Comparison of ENCODE assay signal across 18 cellular contexts in the genomic region with DNA sequence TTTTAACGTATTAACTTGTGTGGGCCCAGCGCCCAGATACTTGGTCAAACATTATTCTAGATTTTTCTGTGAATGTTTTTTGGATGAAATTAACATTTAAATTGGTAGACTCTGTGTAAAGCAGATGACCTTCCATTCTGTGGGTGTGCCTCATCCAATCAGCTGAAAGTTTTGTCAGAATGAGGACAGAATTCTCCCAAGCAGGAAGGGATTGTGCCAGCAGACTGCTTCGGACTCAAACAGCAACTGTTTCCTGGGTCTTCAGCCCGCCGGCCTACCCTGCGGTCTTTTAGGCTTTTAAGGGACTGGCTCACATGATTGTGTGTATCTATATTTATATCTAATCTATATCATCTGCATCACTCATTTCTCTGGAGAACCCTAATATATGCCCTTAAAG.
DNase-seq lines count a peak whose midpoint lies in the region; ATAC-seq, FAIRE-seq and TF ChIP-seq lines count a peak whose summit lies in the region.
"Had no signal": no experiment of that assay in that cellular context is flagged by ENCODE, and none has a peak within 500 bp of the region (broad histone marks: within the 10 kb centered on the region; RNA-seq: fewer than 3 reads in every experiment).

No MANE protein-coding gene starts in this region.

- H3K27ac Mint-ChIP-seq in osteocyte (ENCODE audit: unreplicated experiment) (peak overlapping the region; percentile 69), nephron progenitor cell (no peak overlapping the region), neural progenitor cell (no peak overlapping the region)
- H3K27ac Mint-ChIP-seq: CD14-positive monocyte had no signal

- H3K9me3 Mint-ChIP-seq in osteocyte (ENCODE audit: unreplicated experiment) (no peaks in the 10 kb centered on the region), nephron progenitor cell (no peaks in the 10 kb centered on the region), neural progenitor cell (no peaks in the 10 kb centered on the region)
- H3K9me3 Mint-ChIP-seq: CD14-positive monocyte had no signal

- H3K27ac ChIP-seq in SK-N-SH (ENCODE audit: low read depth in 2 of 2, low read length in 1 of 2) (peak overlapping the region in 1 of 2 experiments; percentile 55), heart left ventricle (peak overlapping the region in 7 of 12 donors; percentile 32 to 75 (median 57)), neural progenitor cell (no peak overlapping the region)
- H3K27ac ChIP-seq: 22Rv1 had no signal

- H3K4me1 Mint-ChIP-seq in osteocyte (ENCODE audit: unreplicated experiment) (peaks cover 85% of the 10 kb centered on the region), nephron progenitor cell (no peaks in the 10 kb centered on the region), neural progenitor cell (no peaks in the 10 kb centered on the region)
- H3K4me1 Mint-ChIP-seq: CD14-positive monocyte had no signal

- no peaks in the 10 kb centered on the region for H4K20me1 ChIP-seq in SK-N-SH (ENCODE audit: insufficient read depth)
- peaks cover 59% of the 10 kb centered on the region for H4K20me1 ChIP-seq in neural progenitor cell (ENCODE audit: low read depth)

- FAIRE-seq in GM12892 (lab: Jason Lieb, UNC), result no peak

- H3K27me3 ChIP-seq in SK-N-SH (ENCODE audit: insufficient read depth) (no peaks in the 10 kb centered on the region), heart left ventricle (no peaks in the 10 kb centered on the region), neural progenitor cell (no peaks in the 10 kb centered on the region)

- H3K36me3 Mint-ChIP-seq in osteocyte (ENCODE audit: unreplicated experiment) (peaks cover 31% of the 10 kb centered on the region), nephron progenitor cell (ENCODE audit: low read depth) (peaks cover 37% of the 10 kb centered on the region), neural progenitor cell (peaks cover 22% of the 10 kb centered on the region)
- H3K36me3 Mint-ChIP-seq: CD14-positive monocyte had no signal

- peaks cover 30 to 42% of the 10 kb centered on the region in 2 experiments for H3K36me3 ChIP-seq in SK-N-SH (replicated peaks in 1 of 2; ENCODE audit: control insufficient read depth in 1 of 2, insufficient read depth in 2 of 2, low read length in 1 of 2)
- no peaks in the 10 kb centered on the region for H3K36me3 ChIP-seq in heart left ventricle
- H3K36me3 ChIP-seq in neural progenitor cell, result peaks cover 4% of the 10 kb centered on the region

- H3K4me3 ChIP-seq in SK-N-SH (ENCODE audit: low read depth in 2 of 2, low read length in 1 of 2), result no peak overlapping the region
- peak overlapping the region in 3 of 12 donors; percentile 2 to 47 (median 9) for H3K4me3 ChIP-seq in heart left ventricle
- H3K4me3 ChIP-seq in neural progenitor cell, result no peak overlapping the region

- H3K4me2 ChIP-seq in SK-N-SH (peak overlapping the region; percentile 41; the same call in 1 of the 2 replicates), neural progenitor cell (no peak overlapping the region)

- H3F3A ChIP-seq in SK-N-SH (replicated peaks; ENCODE audit: insufficient read depth), result peaks cover 9% of the 10 kb centered on the region
- H3F3A ChIP-seq in neural progenitor cell (ENCODE audit: low read depth), result peaks cover 8% of the 10 kb centered on the region

- CTCF ChIA-PET in SK-N-SH (lab: Yijun Ruan, JAX), result interaction anchor here (1.3 kb wide), 1 partner anchor 12 kb away, joined by 4 read pairs; no protein-coding TSS in a partner anchor

- H3K9me2 ChIP-seq in SK-N-SH, result no peaks in the 10 kb centered on the region

- H3K4me3 Mint-ChIP-seq in osteocyte (ENCODE audit: unreplicated experiment), result no peak overlapping the region
- no peak overlapping the region for H3K4me3 Mint-ChIP-seq in nephron progenitor cell
- no peak overlapping the region for H3K4me3 Mint-ChIP-seq in neural progenitor cell
- H3K4me3 Mint-ChIP-seq: CD14-positive monocyte had no signal

- H3K9me3 ChIP-seq in SK-N-SH (no peaks in the 10 kb centered on the region), heart left ventricle (no peaks in the 10 kb centered on the region), neural progenitor cell (ENCODE audit: low read depth) (no peaks in the 10 kb centered on the region)

- no peak overlapping the region for H2AFZ ChIP-seq in SK-N-SH (ENCODE audit: low read depth)
- no peak overlapping the region for H2AFZ ChIP-seq in neural progenitor cell (replicated peaks)

- 88% methylated on average over 6 of the region's 6 CpGs for WGBS in SK-N-SH (ENCODE audit: low lambda C conversion rate)
- 76 to 83% (median 80%) methylated on average over 6 of the region's 6 CpGs for WGBS in heart left ventricle, 4 donors

- ATAC-seq in SK-N-SH treated with all-trans-retinoic acid at 6 μM for 48 hours (no peak), heart left ventricle (peak in 2 of 4 donors; percentile 61 to 67)
- ATAC-seq: Panc1 had no signal

- TF ChIP-seq CTCF in SK-N-SH (IDR thresholded peaks at IDR 0.05) (no peak), heart left ventricle (IDR thresholded peaks at IDR 0.05) (no peak), osteocyte (IDR thresholded peaks at IDR 0.05) (no peak), nephron progenitor cell (IDR thresholded peaks at IDR 0.05) (no peak), neural progenitor cell (IDR thresholded peaks at IDR 0.05) (no peak)

- H3K27me3 Mint-ChIP-seq in osteocyte (ENCODE audit: unreplicated experiment) (no peaks in the 10 kb centered on the region), nephron progenitor cell (ENCODE audit: low read depth, poor library complexity) (no peaks in the 10 kb centered on the region), neural progenitor cell (ENCODE audit: insufficient read depth, low read depth) (no peaks in the 10 kb centered on the region)

- intact Hi-C loops in heart left ventricle (cut with DNase I), result loop anchor here in 1 of 10 donors (10.0 kb wide), 1 partner anchor 67 kb away; no protein-coding TSS in a partner anchor

- H3K9ac ChIP-seq in SK-N-SH (0 out of 2 replicates have a peak overlapping the region, but pooled peaks have one; percentile 7), neural progenitor cell (no peak overlapping the region)

- TF ChIP-seq POLR2A in heart left ventricle (IDR thresholded peaks at IDR 0.05) (no peak), GM12892 (IDR thresholded peaks at IDR 0.05; ENCODE audit: low read depth, low read length) (no peak)

- no peak for TF ChIP-seq EP300 in SK-N-SH (IDR thresholded peaks at IDR 0.05; ENCODE audit: borderline replicate concordance in 1 of 2, low read depth in 1 of 2, low read length in 1 of 2)

- H3K4me1 ChIP-seq in SK-N-SH (ENCODE audit: control insufficient read depth in 1 of 2, insufficient read depth in 2 of 2, low read depth in 1 of 2, low read length in 1 of 2), result peaks cover 8 to 33% of the 10 kb centered on the region in 2 experiments
- H3K4me1 ChIP-seq in heart left ventricle, result peaks cover 0 to 17% (median 0%) of the 10 kb centered on the region in 12 donors
- no peaks in the 10 kb centered on the region for H3K4me1 ChIP-seq in neural progenitor cell

- no peak for TF ChIP-seq RAD21 in SK-N-SH (IDR thresholded peaks at IDR 0.05; ENCODE audit: low read length)

- H3K79me2 ChIP-seq in SK-N-SH (ENCODE audit: insufficient read depth) (peaks cover 44% of the 10 kb centered on the region), neural progenitor cell (ENCODE audit: low read depth) (peaks cover 47% of the 10 kb centered on the region)

- DNase-seq in SK-N-SH (no peak), heart left ventricle (peak in 1 of 5 donors; percentile 46), osteocyte (ENCODE audit: extremely low spot score, unreplicated experiment) (no peak), DMS 273 (lab: John Stamatoyannopoulos, UW; ENCODE audit: unreplicated experiment) (no peak), nephron progenitor cell (no peak), neural progenitor cell (ENCODE audit: low spot score) (no peak), GM12892 (ENCODE audit: insufficient read length) (no peak)
- DNase-seq: AML-193, DMS 273 treated with DMSO at 0.1 percent for 48 hours, DND-41, NCI-H1092 treated with DMSO at 0.1 percent for 48 hours, NCI-H146, NCI-H2081, SHP77 had no signal

- POLR2A ChIA-PET in SK-N-SH (lab: Yijun Ruan, JAX), result no interaction called here

TF ChIP-seq in SK-N-SH, 30 proteins besides CTCF, POLR2A, EP300 and RAD21:
- TF ChIP-seq MXI1 (IDR thresholded peaks at IDR 0.05; ENCODE audit: low read depth, low read length), result no peak
- no peak for TF ChIP-seq FOXM1 (IDR thresholded peaks at IDR 0.05; ENCODE audit: low read depth)
- no peak for TF ChIP-seq POLR2AphosphoS5 (IDR thresholded peaks at IDR 0.05; ENCODE audit: low read depth, low read length)
- TF ChIP-seq, protein P1, sequence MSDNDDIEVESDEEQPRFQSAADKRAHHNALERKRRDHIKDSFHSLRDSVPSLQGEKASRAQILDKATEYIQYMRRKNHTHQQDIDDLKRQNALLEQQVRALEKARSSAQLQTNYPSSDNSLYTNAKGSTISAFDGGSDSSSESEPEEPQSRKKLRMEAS (IDR thresholded peaks at IDR 0.05; ENCODE audit: low read depth), result no peak
- TF ChIP-seq EZH2phosphoT487 (IDR thresholded peaks at IDR 0.05; ENCODE audit: borderline replicate concordance, low read depth), result no peak
- TF ChIP-seq RCOR1 (IDR thresholded peaks at IDR 0.05; ENCODE audit: low read length), result no peak
- TF ChIP-seq YY1 (IDR thresholded peaks at IDR 0.05; ENCODE audit: low read depth), result no peak
- TF ChIP-seq NRF1 (IDR thresholded peaks at IDR 0.05; ENCODE audit: low read depth, low read length), result no peak
- TF ChIP-seq RXRA (IDR thresholded peaks at IDR 0.05; ENCODE audit: borderline replicate concordance, low read depth), result no peak
- TF ChIP-seq GABPA (IDR thresholded peaks at IDR 0.05; ENCODE audit: low read depth), result no peak

TF ChIP-seq in SK-N-SH treated with all-trans-retinoic acid at 6 μM for 48 hours, 23 proteins besides CTCF, POLR2A, EP300 and RAD21:
- TF ChIP-seq TOX (CRISPR knock-in tag; IDR thresholded peaks at IDR 0.05; ENCODE audit: borderline replicate concordance), result no peak
- no peak for TF ChIP-seq ZNF8 (CRISPR knock-in tag; IDR thresholded peaks at IDR 0.05)
